Comparison of ENCODE assay signal across 8 cellular contexts in genomic region chr1:214331827-214332423, GRCh38. TPM values are rescaled to one million over a fixed set of nuclear protein-coding genes. Genes with fewer than 3 reads are reported as not detected.
DNase-seq lines count a peak whose midpoint lies in the region; ATAC-seq and TF ChIP-seq lines count a peak whose summit lies in the region.

No MANE protein-coding gene starts in this region.

- H3K36me3 ChIP-seq in Panc1 (ENCODE audit: control insufficient read depth, insufficient read depth, low read length) = no peaks in the 10 kb centered on the region

- DNase-seq in NCI-H82 (lab: John Stamatoyannopoulos, UW) (peak; percentile 81), NCI-H82 treated with DMSO at 0.1 percent for 48 hours (lab: John Stamatoyannopoulos, UW; ENCODE audit: unreplicated experiment) (no peak), Panc1 (ENCODE audit: low read depth, low spot score) (peak; percentile 35), left ventricle myocardium superior (no peak), NCI-H187 treated with DMSO at 0.1 percent for 48 hours (lab: John Stamatoyannopoulos, UW) (no peak)
- peak; percentile 77 for DNase-seq in activated effector memory CD4-positive, alpha-beta T cell treated with anti-CD3 and anti-CD28 coated beads, Interleukin-2, amount 50 U/mL, for 16 hours
- peak; percentile 31 to 67 (median 47) for DNase-seq in stimulated activated CD4-positive, alpha-beta T cell treated with anti-CD3 and anti-CD28 coated beads, Interleukin-12 subunit alpha, Interleukin-12 subunit beta, amount 100 ng/mL, for 48 hours (ENCODE audit: low read depth in 2 of 3, low spot score in 1 of 3)

- no peaks in the 10 kb centered on the region for H3K9me3 ChIP-seq in Panc1 (ENCODE audit: control insufficient read depth, insufficient read depth, low read depth, low read length)

- TF ChIP-seq CTCF in Panc1 (IDR thresholded peaks at IDR 0.05) = peak; percentile 95

- peaks cover 8% of the 10 kb centered on the region; the same call in 1 of the 2 replicates for H3K4me1 ChIP-seq in Panc1 (ENCODE audit: control insufficient read depth, insufficient read depth, low read length)

- CTCF ChIA-PET in Panc1 (lab: Charles Lee) = interaction anchor here (0.6 to 5.3 kb wide), 12 partner anchors 10 to 296 kb away, joined by 3 to 71 read pairs (median 4); no protein-coding TSS in a partner anchor

- H3K27me3 ChIP-seq in Panc1 (ENCODE audit: control insufficient read depth, insufficient read depth, low read length) = no peaks in the 10 kb centered on the region

- no peak overlapping the region for H3K4me3 ChIP-seq in Panc1 (ENCODE audit: low read depth in 2 of 2, low read length in 2 of 2)

- in situ Hi-C loops in Panc1 (cut with HindIII; ENCODE audit: low pct_unique_long_range_greater_than_20kb, low sequenced_read_pairs) = no loop called here

- POLR2A ChIA-PET in Panc1 (lab: Charles Lee) = no interaction called here

- ATAC-seq in HG02852 (IDR thresholded peaks at IDR 0.05; ENCODE audit: unreplicated experiment) = peak; percentile 44
- ATAC-seq in Panc1 = peak; percentile 28
- peak; percentile 4 for ATAC-seq in left ventricle myocardium superior

- H3K27ac ChIP-seq in Panc1 (ENCODE audit: low read length) = no peak overlapping the region; the same call in 1 of the 2 replicates

- no TSS peak for BruUV-seq in Panc1 (replicated peaks; lab: Mats Ljungman, UMichigan)

- intact Hi-C loops in Panc1 (cut with micrococcal nuclease; ENCODE audit: unreplicated experiment) = no loop called here
- intact Hi-C loops in left ventricle myocardium superior (cut with micrococcal nuclease) = loop anchor here (5.0 kb wide), 1 partner anchor 255 kb away; no protein-coding TSS in a partner anchor

RNA-seq across cellular contexts. Expression of gene SMYD2, which starts 51.0 kb away (rescaled TPM):
- total RNA-seq in Panc1 (2021; ENCODE audit: unreplicated experiment) (31.0 TPM), left ventricle myocardium superior (234 TPM)
- 29.2 TPM for polyA plus RNA-seq in Panc1 (2012; ENCODE audit: insufficient read length)

Comparison
In these comparisons a context has a peak if more than half of its experiments do, and no peak if none do; other contexts are left out.
1. DNase-seq: peak in NCI-H82 (single experiment), Panc1 (single experiment), activated effector memory CD4-positive, alpha-beta T cell treated with anti-CD3 and anti-CD28 coated beads, Interleukin-2, amount 50 U/mL, for 16 hours (single experiment) and stimulated activated CD4-positive, alpha-beta T cell treated with anti-CD3 and anti-CD28 coated beads, Interleukin-12 subunit alpha, Interleukin-12 subunit beta, amount 100 ng/mL, for 48 hours (3 of 3); none in NCI-H82 treated with DMSO at 0.1 percent for 48 hours (single experiment), left ventricle myocardium superior (single experiment) and NCI-H187 treated with DMSO at 0.1 percent for 48 hours (single experiment).
2. Peak in every context shown above with its lines, with median percentiles within 50 percentile points of each other: ATAC-seq.